ENCODE assay signal across 8 cellular contexts in the genomic region with DNA sequence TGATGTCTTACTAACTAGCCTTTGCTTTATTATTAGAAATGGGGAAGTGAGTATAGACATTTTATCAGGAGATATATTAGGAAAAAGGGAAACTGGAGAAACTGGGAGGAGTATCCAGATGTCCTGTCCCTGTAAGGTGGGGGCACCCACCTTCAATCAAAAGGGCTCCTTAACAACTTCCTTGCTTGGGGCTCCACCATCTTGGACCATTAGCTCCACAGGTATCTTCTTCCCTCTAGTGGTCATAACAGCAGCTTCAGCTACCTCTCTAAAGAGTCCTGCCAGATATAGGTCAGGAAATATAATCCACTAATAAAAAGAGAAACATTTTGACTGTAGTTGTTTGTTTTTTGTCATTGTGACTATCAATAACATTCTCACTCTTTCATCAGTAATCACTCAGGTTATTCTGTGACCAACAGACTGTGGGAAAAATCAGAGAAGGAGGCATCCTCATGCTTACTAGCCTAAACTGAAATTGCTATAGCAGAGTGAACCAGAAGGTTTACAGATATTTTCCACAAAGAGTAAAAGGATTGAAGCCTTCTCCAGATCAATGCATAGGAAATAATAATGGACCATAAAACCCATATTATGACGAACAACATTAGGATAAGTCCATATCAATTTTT. TPM values are rescaled to one million over a fixed set of nuclear protein-coding genes. Genes with fewer than 3 reads are reported as not detected.
DNase-seq lines count a peak whose midpoint lies in the region; ATAC-seq and TF ChIP-seq lines count a peak whose summit lies in the region.

No MANE protein-coding gene starts in this region.

- no peaks in the 10 kb centered on the region for H3K36me3 Mint-ChIP-seq in glutamatergic neuron (ENCODE audit: unreplicated experiment)
- no peaks in the 10 kb centered on the region for H3K36me3 Mint-ChIP-seq in naive thymus-derived CD8-positive, alpha-beta T cell
- no peaks in the 10 kb centered on the region for H3K36me3 Mint-ChIP-seq in activated naive CD4-positive, alpha-beta T cell treated with anti-CD3 and anti-CD28 coated beads for 36 hours (ENCODE audit: low read depth)

- intact Hi-C loops in mucosa of descending colon (cut with DNase I, micrococcal nuclease) = no loop called here
- intact Hi-C loops in activated naive CD4-positive, alpha-beta T cell treated with anti-CD3 and anti-CD28 coated beads for 36 hours (cut with micrococcal nuclease) = loop anchor here (1.0 to 2.0 kb wide), 3 partner anchors 167 to 1105 kb away; partner anchors contain the start of gene OR51D1

- no peak overlapping the region for H3K27ac Mint-ChIP-seq in glutamatergic neuron (ENCODE audit: unreplicated experiment)
- no peak overlapping the region for H3K27ac Mint-ChIP-seq in naive thymus-derived CD8-positive, alpha-beta T cell
- H3K27ac Mint-ChIP-seq in activated naive CD4-positive, alpha-beta T cell treated with anti-CD3 and anti-CD28 coated beads for 36 hours = no peak overlapping the region

- no peaks in the 10 kb centered on the region for H3K4me1 ChIP-seq in BE2C
- H3K4me1 ChIP-seq in mucosa of descending colon (ENCODE audit: low read depth) = no peaks in the 10 kb centered on the region

- H3K27me3 ChIP-seq in BE2C = no peaks in the 10 kb centered on the region

- no peaks in the 10 kb centered on the region for H3K4me1 Mint-ChIP-seq in glutamatergic neuron (ENCODE audit: low read depth, unreplicated experiment)
- H3K4me1 Mint-ChIP-seq in naive thymus-derived CD8-positive, alpha-beta T cell = no peaks in the 10 kb centered on the region
- no peaks in the 10 kb centered on the region for H3K4me1 Mint-ChIP-seq in activated naive CD4-positive, alpha-beta T cell treated with anti-CD3 and anti-CD28 coated beads for 36 hours (ENCODE audit: low read depth)

- H3K4me3 Mint-ChIP-seq in glutamatergic neuron (ENCODE audit: unreplicated experiment) = no peak overlapping the region
- H3K4me3 Mint-ChIP-seq in naive thymus-derived CD8-positive, alpha-beta T cell = no peak overlapping the region
- H3K4me3 Mint-ChIP-seq in activated naive CD4-positive, alpha-beta T cell treated with anti-CD3 and anti-CD28 coated beads for 36 hours = no peak overlapping the region

- DNase-seq in BE2C = no peak
- peak; percentile 89 for DNase-seq in OCI-M1 (lab: John Stamatoyannopoulos, UW)
- DNase-seq in glutamatergic neuron = no peak
- DNase-seq in mucosa of descending colon = no peak
- DNase-seq in naive thymus-derived CD8-positive, alpha-beta T cell = no peak
- DNase-seq in activated naive CD4-positive, alpha-beta T cell treated with anti-CD3 and anti-CD28 coated beads for 36 hours = no peak

- TF ChIP-seq CTCF in BE2C (IDR thresholded peaks at IDR 0.05; ENCODE audit: low read depth, low read length) = peak; percentile 17; the same call in 1 of the 2 replicates
- TF ChIP-seq CTCF in glutamatergic neuron (IDR thresholded peaks at IDR 0.05; ENCODE audit: partially characterized antibody, unreplicated experiment) = peak; percentile 53
- no peak for TF ChIP-seq CTCF in mucosa of descending colon (IDR thresholded peaks at IDR 0.05)

- H3K36me3 ChIP-seq in BE2C (no peaks in the 10 kb centered on the region), mucosa of descending colon (ENCODE audit: low read depth) (no peaks in the 10 kb centered on the region)

- H3K9me3 Mint-ChIP-seq in glutamatergic neuron (ENCODE audit: unreplicated experiment) = peaks cover 1% of the 10 kb centered on the region
- H3K9me3 Mint-ChIP-seq in naive thymus-derived CD8-positive, alpha-beta T cell = no peaks in the 10 kb centered on the region
- H3K9me3 Mint-ChIP-seq in activated naive CD4-positive, alpha-beta T cell treated with anti-CD3 and anti-CD28 coated beads for 36 hours = no peaks in the 10 kb centered on the region

- H3K27me3 Mint-ChIP-seq in glutamatergic neuron (ENCODE audit: unreplicated experiment) = peaks cover 2% of the 10 kb centered on the region
- peaks cover 0 to 6% (median 0%) of the 10 kb centered on the region in 5 donors for H3K27me3 Mint-ChIP-seq in naive thymus-derived CD8-positive, alpha-beta T cell
- no peaks in the 10 kb centered on the region for H3K27me3 Mint-ChIP-seq in activated naive CD4-positive, alpha-beta T cell treated with anti-CD3 and anti-CD28 coated beads for 36 hours (ENCODE audit: low read depth)

- CTCF ChIA-PET in activated naive CD4-positive, alpha-beta T cell treated with anti-CD3 and anti-CD28 coated beads for 36 hours (lab: Charles Lee) = interaction anchor here (0.7 to 1.0 kb wide), 2 partner anchors 9 to 167 kb away, joined by 3 to 4 read pairs; no protein-coding TSS in a partner anchor

- no peaks in the 10 kb centered on the region for H3K9me3 ChIP-seq in BE2C
- H3K9me3 ChIP-seq in mucosa of descending colon = no peaks in the 10 kb centered on the region

- POLR2A ChIA-PET in naive thymus-derived CD8-positive, alpha-beta T cell (lab: Charles Lee) = no interaction called here

- ATAC-seq in GM19023 (IDR thresholded peaks at IDR 0.05; ENCODE audit: unreplicated experiment) = peak; percentile 77
- ATAC-seq in HG03060 (IDR thresholded peaks at IDR 0.05; ENCODE audit: low read depth, unreplicated experiment) = peak; percentile 94
- no peak for ATAC-seq in mucosa of descending colon
- ATAC-seq in naive thymus-derived CD8-positive, alpha-beta T cell = no peak

- no peak overlapping the region for H3K4me3 ChIP-seq in BE2C (ENCODE audit: low read depth, low read length)
- H3K4me3 ChIP-seq in mucosa of descending colon = no peak overlapping the region

RNA-seq across cellular contexts. Expression of gene OR51B4, which starts 10.4 kb away (rescaled TPM):
- not detected for polyA plus RNA-seq in BE2C (2012; ENCODE audit: insufficient read depth, insufficient read length, low read depth)
- total RNA-seq in glutamatergic neuron (ENCODE audit: unreplicated experiment) = not detected
- total RNA-seq in mucosa of descending colon = not detected
- not detected for total RNA-seq in naive thymus-derived CD8-positive, alpha-beta T cell
- not detected for polyA plus RNA-seq in naive thymus-derived CD8-positive, alpha-beta T cell
- total RNA-seq in activated naive CD4-positive, alpha-beta T cell treated with anti-CD3 and anti-CD28 coated beads for 36 hours = not detected

RNA-seq across cellular contexts. Expression of gene HBE1, which starts 21.6 kb away (rescaled TPM):
- 0.97 TPM for polyA plus RNA-seq in BE2C (2012; ENCODE audit: insufficient read depth, insufficient read length, low read depth)
- total RNA-seq in glutamatergic neuron (ENCODE audit: unreplicated experiment) (not detected), mucosa of descending colon (not detected)
- not detected for total RNA-seq in naive thymus-derived CD8-positive, alpha-beta T cell
- polyA plus RNA-seq in naive thymus-derived CD8-positive, alpha-beta T cell = not detected
- total RNA-seq in activated naive CD4-positive, alpha-beta T cell treated with anti-CD3 and anti-CD28 coated beads for 36 hours = not detected

RNA-seq across cellular contexts. Expression of gene OR51B2, which starts 32.8 kb away (rescaled TPM):
- not detected for polyA plus RNA-seq in BE2C (2012; ENCODE audit: insufficient read depth, insufficient read length, low read depth)
- total RNA-seq in glutamatergic neuron (ENCODE audit: unreplicated experiment) = not detected
- total RNA-seq in mucosa of descending colon = not detected
- total RNA-seq in naive thymus-derived CD8-positive, alpha-beta T cell = not detected
- not detected for polyA plus RNA-seq in naive thymus-derived CD8-positive, alpha-beta T cell
- not detected for total RNA-seq in activated naive CD4-positive, alpha-beta T cell treated with anti-CD3 and anti-CD28 coated beads for 36 hours

RNA-seq across cellular contexts. Expression of gene HBG2, which starts 36.7 kb away (rescaled TPM):
- not detected for polyA plus RNA-seq in BE2C (2012; ENCODE audit: insufficient read depth, insufficient read length, low read depth)
- total RNA-seq in glutamatergic neuron (ENCODE audit: unreplicated experiment) = not detected
- total RNA-seq in mucosa of descending colon = not detected
- not detected for total RNA-seq in naive thymus-derived CD8-positive, alpha-beta T cell
- not detected for polyA plus RNA-seq in naive thymus-derived CD8-positive, alpha-beta T cell
- not detected for total RNA-seq in activated naive CD4-positive, alpha-beta T cell treated with anti-CD3 and anti-CD28 coated beads for 36 hours

RNA-seq across cellular contexts. Expression of gene HBG1, which starts 41.7 kb away (rescaled TPM):
- polyA plus RNA-seq in BE2C (2012; ENCODE audit: insufficient read depth, insufficient read length, low read depth) = not detected
- total RNA-seq in glutamatergic neuron (ENCODE audit: unreplicated experiment) (not detected), mucosa of descending colon (not detected)
- not detected for total RNA-seq in naive thymus-derived CD8-positive, alpha-beta T cell
- polyA plus RNA-seq in naive thymus-derived CD8-positive, alpha-beta T cell = not detected
- not detected for total RNA-seq in activated naive CD4-positive, alpha-beta T cell treated with anti-CD3 and anti-CD28 coated beads for 36 hours

Comparison
In these comparisons a context has a peak if more than half of its experiments do, and no peak if none do; other contexts are left out.
1. ATAC-seq: peak in GM19023 (single experiment) and HG03060 (single experiment); none in mucosa of descending colon (single experiment) and naive thymus-derived CD8-positive, alpha-beta T cell (0 of 2).